Comparison of ENCODE assay signal across 8 cellular contexts in genomic region chr7:37448057-37448636, GRCh38. TPM values are rescaled to one million over a fixed set of nuclear protein-coding genes. Genes with fewer than 3 reads are reported as not detected.
DNase-seq lines count a peak whose midpoint lies in the region; ATAC-seq and TF ChIP-seq lines count a peak whose summit lies in the region.

No MANE protein-coding gene starts in this region.

- POLR2A ChIA-PET in OCI-LY7 (lab: Charles Lee) = interaction anchor here (0.6 to 0.9 kb wide), 6 partner anchors 9 to 306 kb away, joined by 3 to 5 read pairs (median 3); no protein-coding TSS in a partner anchor

- CTCF ChIA-PET in OCI-LY7 (lab: Charles Lee; ENCODE audit: unreplicated experiment) (interaction anchor here (0.6 to 0.8 kb wide), 2 partner anchors 96 to 162 kb away, joined by 3 to 8 read pairs; no protein-coding TSS in a partner anchor), mammary epithelial cell (lab: Charles Lee; ENCODE audit: low non-redundant PET) (no interaction called here)

- BruUV-seq in OCI-LY7 (replicated peaks; lab: Mats Ljungman, UMichigan) (no TSS peak), mammary epithelial cell (replicated peaks; lab: Mats Ljungman, UMichigan) (no TSS peak)

- H3K9me3 ChIP-seq in OCI-LY7 (ENCODE audit: low read length) = no peaks in the 10 kb centered on the region
- no peaks in the 10 kb centered on the region for H3K9me3 ChIP-seq in mammary epithelial cell (replicated peaks; ENCODE audit: insufficient read depth, low read length)

- H4K20me1 ChIP-seq in OCI-LY7 (ENCODE audit: insufficient read depth, low read length) (no peaks in the 10 kb centered on the region), mammary epithelial cell (ENCODE audit: insufficient read depth, low read length) (no peaks in the 10 kb centered on the region)

- intact Hi-C loops in OCI-LY7 (cut with micrococcal nuclease; ENCODE audit: unreplicated experiment) = loop anchor here (2.0 kb wide), 1 partner anchor 163 kb away; no protein-coding TSS in a partner anchor
- intact Hi-C loops in mammary epithelial cell (cut with micrococcal nuclease) = loop anchor here (1.0 to 5.0 kb wide), 5 partner anchors 39 to 384 kb away; no protein-coding TSS in a partner anchor
- intact Hi-C loops in left colon (cut with DNase I, micrococcal nuclease) = no loop called here

- DNase-seq in GM03348 (ENCODE audit: low spot score) (peak; percentile 20), OCI-LY7 (ENCODE audit: low spot score) (no peak), mammary epithelial cell (no peak), left colon (no peak)
- peak; percentile 47 for DNase-seq in stimulated activated naive CD4-positive, alpha-beta T cell treated with Interleukin-2 at 50 U/mL for 16 hours (lab: John Stamatoyannopoulos, UW)

- no peaks in the 10 kb centered on the region for H3K9me2 ChIP-seq in OCI-LY7 (ENCODE audit: insufficient read depth, low read length)

- ATAC-seq in GM21737 (IDR thresholded peaks at IDR 0.05; ENCODE audit: unreplicated experiment) (peak; percentile 22), left colon (peak; percentile 52), HG03097 (IDR thresholded peaks at IDR 0.05; ENCODE audit: low FRiP score, unreplicated experiment) (no peak), HG03460 (IDR thresholded peaks at IDR 0.05; ENCODE audit: unreplicated experiment) (no peak)

- no peak for TF ChIP-seq CTCF in OCI-LY7 (conservative IDR thresholded peaks at IDR 0.05; ENCODE audit: low read length)
- no peak for TF ChIP-seq CTCF in mammary epithelial cell (conservative IDR thresholded peaks at IDR 0.05 in 1 of 2, IDR thresholded peaks at IDR 0.05 in 1 of 2; ENCODE audit: extremely low read depth in 1 of 2, insufficient read depth in 1 of 2, low read depth in 1 of 2, low read length in 2 of 2)

- peak overlapping the region; percentile 67 for H3K4me3 ChIP-seq in OCI-LY7 (ENCODE audit: low read depth, low read length, poor library complexity, severe bottlenecking)
- H3K4me3 ChIP-seq in mammary epithelial cell (replicated peaks in 1 of 3; ENCODE audit: insufficient read depth in 1 of 3, low read depth in 2 of 3, low read length in 3 of 3) = peak overlapping the region; percentile 27 to 46 (median 36)

- dilution Hi-C loops in mammary epithelial cell (cut with HindIII; ENCODE audit: low sequenced_read_pairs) = no loop called here

- H3K4me2 ChIP-seq in OCI-LY7 (ENCODE audit: low read length) (peak overlapping the region; percentile 85), mammary epithelial cell (ENCODE audit: insufficient read depth, low read depth, low read length) (peak overlapping the region; percentile 83)

- no peaks in the 10 kb centered on the region for H3K36me3 ChIP-seq in OCI-LY7 (ENCODE audit: insufficient read depth, low read length)
- H3K36me3 ChIP-seq in mammary epithelial cell (ENCODE audit: insufficient read depth, low read length) = no peaks in the 10 kb centered on the region

- peak overlapping the region; percentile 87 for H2AFZ ChIP-seq in OCI-LY7 (ENCODE audit: low read length)
- H2AFZ ChIP-seq in mammary epithelial cell (ENCODE audit: low read depth, low read length) = peak overlapping the region; percentile 52

- no peak overlapping the region for H3K27ac ChIP-seq in OCI-LY7 (ENCODE audit: low read depth, low read length, poor library complexity, severe bottlenecking)
- no peak overlapping the region for H3K27ac ChIP-seq in mammary epithelial cell (ENCODE audit: insufficient read depth, low read depth, low read length)

- no CpG with 5 or more reads among the region's 62 CpGs for WGBS in mammary epithelial cell (ENCODE audit: low coverage, missing lambda C conversion rate)

- H3K4me1 ChIP-seq in OCI-LY7 (ENCODE audit: insufficient read depth, low read length, poor library complexity, severe bottlenecking) (peaks cover 19% of the 10 kb centered on the region), mammary epithelial cell (ENCODE audit: insufficient read depth, low read length) (peaks cover 13% of the 10 kb centered on the region)

- in situ Hi-C loops in mammary epithelial cell (cut with MboI; ENCODE audit: low sequenced_read_pairs in 2 of 2) = no loop called here

- peaks cover 22% of the 10 kb centered on the region for H3K27me3 ChIP-seq in mammary epithelial cell (ENCODE audit: insufficient read depth, low read length)

- no peaks in the 10 kb centered on the region for H3K79me2 ChIP-seq in OCI-LY7 (ENCODE audit: insufficient read depth, low read depth, low read length)
- H3K79me2 ChIP-seq in mammary epithelial cell (ENCODE audit: insufficient read depth, low read length) = no peaks in the 10 kb centered on the region

- H3K9ac ChIP-seq in mammary epithelial cell (ENCODE audit: insufficient read depth, low read length) = no peak overlapping the region

RNA-seq across cellular contexts. Expression of gene ELMO1, which starts 0.5 kb away (rescaled TPM):
- total RNA-seq in OCI-LY7 (2014; rRNA removed; shearing (Covaris generic)) = 102 and 103 TPM in 2 replicates
- total RNA-seq in OCI-LY7 (2022) (101 and 110 TPM in 2 replicates), mammary epithelial cell (10 to 100 TPM in 1 of 2 donors, 1 to 10 TPM in 1; 9.5 to 12.1 TPM), left colon (10 to 100 TPM in 1 of 2 donors, 1 to 10 TPM in 1; 5.6 to 16.1 TPM)
- 0.07 TPM for polyA plus RNA-seq in mammary epithelial cell
- not detected for polyA minus RNA-seq in mammary epithelial cell

Comparison
In these comparisons a context has a peak if more than half of its experiments do, and no peak if none do; other contexts are left out.
1. DNase-seq: peak in GM03348 (single experiment) and stimulated activated naive CD4-positive, alpha-beta T cell treated with Interleukin-2 at 50 U/mL for 16 hours (single experiment); none in OCI-LY7 (single experiment), mammary epithelial cell (single experiment) and left colon (0 of 2).
2. ATAC-seq: peak in GM21737 (single experiment) and left colon (single experiment); none in HG03097 (single experiment) and HG03460 (single experiment).
3. RNA of gene ELMO1, which starts 0.5 kb away (total RNA-seq): 101 to 110 TPM in OCI-LY7; 5.6 to 16.1 TPM in left colon and 9.5 to 12.1 TPM in mammary epithelial cell; every median in the first group is over 4 times any median in the second.
4. intact Hi-C loops: an anchor here in OCI-LY7 (2.0 kb wide) and mammary epithelial cell (1.0 to 5.0 kb wide); none called in left colon.